ENCODE assay signal across 8 cellular contexts in genomic region chrX:87517571-87518141, GRCh38. TPM values are rescaled to one million over a fixed set of nuclear protein-coding genes. Genes with fewer than 3 reads are reported as not detected.
A peak's percentile ranks its signal among the peaks of the same experiment; 100 is the strongest.
DNase-seq lines count a peak whose midpoint lies in the region; ATAC-seq, FAIRE-seq and TF ChIP-seq lines count a peak whose summit lies in the region.

Gene KLHL4 (plus strand): TSS chrX:87517802. CDS start chrX:87517894, 92 bp downstream.

- no peak within 1 kb of the TSS for H3K9ac ChIP-seq in SK-N-SH

- no peak within 1 kb of the TSS; the same call in 1 of the 2 replicates for H2AFZ ChIP-seq in SK-N-SH (ENCODE audit: low read depth)

- H3K4me1 Mint-ChIP-seq in activated CD4-positive, alpha-beta T cell treated with anti-CD3 and anti-CD28 coated beads, Interleukin-2, amount 10 ng/mL, durations not matched to agents 7 days and 5 days, result no peaks in the 10 kb centered on the region

- FAIRE-seq in GM12891 (lab: Jason Lieb, UNC), result no peak

- no peaks in the 10 kb centered on the region for H3F3A ChIP-seq in SK-N-SH (replicated peaks; ENCODE audit: insufficient read depth)

- no peaks in the 10 kb centered on the region for H3K36me3 ChIP-seq in SK-N-SH (replicated peaks in 1 of 2; ENCODE audit: control insufficient read depth in 1 of 2, insufficient read depth in 2 of 2, low read length in 1 of 2)

- CTCF ChIA-PET in SK-N-SH (lab: Yijun Ruan, JAX), result no interaction called here
- CTCF ChIA-PET in activated CD4-positive, alpha-beta T cell treated with anti-CD3 and anti-CD28 coated beads, Interleukin-2, amount 10 ng/mL, durations not matched to agents 7 days and 5 days (lab: Charles Lee), result no interaction called here

- ATAC-seq in right cardiac atrium (peak; percentile 47 to 95), HG03097 (IDR thresholded peaks at IDR 0.05; ENCODE audit: low FRiP score, unreplicated experiment) (no peak)

- H3K9me3 ChIP-seq in SK-N-SH (no peaks in the 10 kb centered on the region), right cardiac atrium (ENCODE audit: control insufficient read depth, low read length) (no peaks in the 10 kb centered on the region)

- H3K27ac ChIP-seq in SK-N-SH (ENCODE audit: low read depth in 2 of 2, low read length in 1 of 2), result no peak within 1 kb of the TSS
- H3K27ac ChIP-seq in right cardiac atrium (ENCODE audit: low read length), result no peak within 1 kb of the TSS

- H3K27me3 ChIP-seq in SK-N-SH (ENCODE audit: insufficient read depth), result no peaks in the 10 kb centered on the region
- no peaks in the 10 kb centered on the region for H3K27me3 ChIP-seq in right cardiac atrium (ENCODE audit: control insufficient read depth, insufficient read depth)

- H3K79me2 ChIP-seq in SK-N-SH (ENCODE audit: insufficient read depth), result no peaks in the 10 kb centered on the region

- intact Hi-C loops in right cardiac atrium (cut with DNase I), result no loop called here

- H3K4me2 ChIP-seq in SK-N-SH, result peak within 1 kb of the TSS; percentile 58

- TF ChIP-seq EP300 in SK-N-SH (IDR thresholded peaks at IDR 0.05; ENCODE audit: borderline replicate concordance in 1 of 2, low read depth in 1 of 2, low read length in 1 of 2), result no peak

- POLR2A ChIA-PET in SK-N-SH (lab: Yijun Ruan, JAX), result no interaction called here
- POLR2A ChIA-PET in activated CD4-positive, alpha-beta T cell treated with anti-CD3 and anti-CD28 coated beads, Interleukin-2, amount 10 ng/mL, durations not matched to agents 7 days and 5 days (lab: Charles Lee), result no interaction called here

- no peaks in the 10 kb centered on the region for H3K36me3 Mint-ChIP-seq in activated CD4-positive, alpha-beta T cell treated with anti-CD3 and anti-CD28 coated beads, Interleukin-2, amount 10 ng/mL, durations not matched to agents 7 days and 5 days (ENCODE audit: low read depth)

- no peaks in the 10 kb centered on the region for H4K20me1 ChIP-seq in SK-N-SH (ENCODE audit: insufficient read depth)

- TF ChIP-seq RAD21 in SK-N-SH (IDR thresholded peaks at IDR 0.05; ENCODE audit: low read length), result no peak

- H3K9me2 ChIP-seq in SK-N-SH, result peaks cover 2% of the 10 kb centered on the region; the same call in 1 of the 2 replicates

- peak; percentile 9 for DNase-seq in HT-29 (ENCODE audit: low spot score)
- DNase-seq in SK-N-SH, result no peak
- DNase-seq in right cardiac atrium, result no peak
- peak; percentile 62 for DNase-seq in retina
- DNase-seq in GM12891 (ENCODE audit: insufficient read length, low spot score), result no peak
- no peak for DNase-seq in foreskin fibroblast
- DNase-seq in activated CD4-positive, alpha-beta T cell treated with anti-CD3 and anti-CD28 coated beads, Interleukin-2, amount 10 ng/mL, durations not matched to agents 7 days and 5 days, result no peak

- H3K27me3 Mint-ChIP-seq in activated CD4-positive, alpha-beta T cell treated with anti-CD3 and anti-CD28 coated beads, Interleukin-2, amount 10 ng/mL, durations not matched to agents 7 days and 5 days, result no peaks in the 10 kb centered on the region

- no peak within 1 kb of the TSS for H3K4me3 Mint-ChIP-seq in activated CD4-positive, alpha-beta T cell treated with anti-CD3 and anti-CD28 coated beads, Interleukin-2, amount 10 ng/mL, durations not matched to agents 7 days and 5 days

- WGBS in SK-N-SH (ENCODE audit: low lambda C conversion rate), result 0% methylated on average over 8 of the region's 8 CpGs
- 0% methylated on average over 8 of the region's 8 CpGs for WGBS in right cardiac atrium

- H3K4me1 ChIP-seq in SK-N-SH (ENCODE audit: control insufficient read depth in 1 of 2, insufficient read depth in 2 of 2, low read depth in 1 of 2, low read length in 1 of 2), result no peaks in the 10 kb centered on the region
- peaks cover 2% of the 10 kb centered on the region for H3K4me1 ChIP-seq in right cardiac atrium (ENCODE audit: control insufficient read depth, insufficient read depth, low read length)

- H3K27ac Mint-ChIP-seq in activated CD4-positive, alpha-beta T cell treated with anti-CD3 and anti-CD28 coated beads, Interleukin-2, amount 10 ng/mL, durations not matched to agents 7 days and 5 days, result no peak within 1 kb of the TSS

- peak within 1 kb of the TSS in 1 of 2 experiments; percentile 34; a peak in 3 of 4 replicates for H3K4me3 ChIP-seq in SK-N-SH (ENCODE audit: low read depth in 2 of 2, low read length in 1 of 2)
- H3K4me3 ChIP-seq in right cardiac atrium (ENCODE audit: low read length), result peak within 1 kb of the TSS; percentile 21
- no peak within 1 kb of the TSS for H3K4me3 ChIP-seq in foreskin fibroblast (ENCODE audit: low read depth in 1 of 2, low read length in 2 of 2)

- TF ChIP-seq CTCF in SK-N-SH (IDR thresholded peaks at IDR 0.05) (no peak), foreskin fibroblast (IDR thresholded peaks at IDR 0.05; ENCODE audit: low read depth, low read length) (no peak)

- no peaks in the 10 kb centered on the region for H3K9me3 Mint-ChIP-seq in activated CD4-positive, alpha-beta T cell treated with anti-CD3 and anti-CD28 coated beads, Interleukin-2, amount 10 ng/mL, durations not matched to agents 7 days and 5 days

- TF ChIP-seq POLR2A in GM12891 (IDR thresholded peaks at IDR 0.05; ENCODE audit: low read depth, low read length), result no peak

TF ChIP-seq in SK-N-SH, 30 proteins besides CTCF, POLR2A, EP300 and RAD21 (continues in another document):
- TF ChIP-seq ZBTB33 (IDR thresholded peaks at IDR 0.05; ENCODE audit: borderline replicate concordance, low read depth) (no peak), USF1 (IDR thresholded peaks at IDR 0.05; ENCODE audit: borderline replicate concordance, low read depth) (no peak), TCF12 (IDR thresholded peaks at IDR 0.05) (peak; percentile 61), ELF1 (IDR thresholded peaks at IDR 0.05) (no peak), NRF1 (IDR thresholded peaks at IDR 0.05; ENCODE audit: low read depth, low read length) (no peak), SMC3 (IDR thresholded peaks at IDR 0.05; ENCODE audit: low read depth, low read length) (no peak), MXI1 (IDR thresholded peaks at IDR 0.05; ENCODE audit: low read depth, low read length) (no peak)

TF ChIP-seq in GM12891, 5 proteins besides CTCF, POLR2A, EP300 and RAD21:
- TF ChIP-seq TAF1 (IDR thresholded peaks at IDR 0.05; ENCODE audit: low read depth, low read length), result no peak
- TF ChIP-seq PAX5 (IDR thresholded peaks at IDR 0.05; ENCODE audit: insufficient read depth, low read length, severe bottlenecking), result no peak
- no peak for TF ChIP-seq POLR2AphosphoS5 (IDR thresholded peaks at IDR 0.05; ENCODE audit: low read depth, low read length)
- no peak for TF ChIP-seq POU2F2 (IDR thresholded peaks at IDR 0.05; ENCODE audit: low read depth, low read length)
- TF ChIP-seq SPI1 (IDR thresholded peaks at IDR 0.05; ENCODE audit: low read depth, low read length), result no peak

RNA-seq across cellular contexts. Expression of gene KLHL4, which starts in this region (rescaled TPM):
- not detected in 2 replicates for total RNA-seq in HT-29 (2014; rRNA removed; shearing (Covaris generic))
- polyA plus RNA-seq in SK-N-SH (2012; rRNA removed) (0.18 and 0.24 TPM in 2 replicates), right cardiac atrium (0.25 TPM)
- 0.32 and 0.33 TPM in 2 replicates for polyA plus RNA-seq in SK-N-SH (2012; cell fraction: cytosol; rRNA removed)
- polyA plus RNA-seq in SK-N-SH (2012; cell fraction: nucleus; rRNA removed), result 0.02 and 0.07 TPM in 2 replicates
- total RNA-seq in right cardiac atrium, result 1 to 10 TPM; 1.3 to 2.5 (median 2.1) TPM
- not detected for polyA plus RNA-seq in GM12891 (2012; ENCODE audit: low read depth, missing spikeins)
- total RNA-seq in activated CD4-positive, alpha-beta T cell treated with anti-CD3 and anti-CD28 coated beads, Interleukin-2, amount 10 ng/mL, durations not matched to agents 7 days and 5 days, result not detected

Comparison
In these comparisons a context has a peak if more than half of its experiments do, and no peak if none do; other contexts are left out.
1. Peak in DNase-seq in HT-29; RNA of the gene not detected or under 1 TPM.